9 cellular contexts compared by ENCODE assay signal in the genomic region with DNA sequence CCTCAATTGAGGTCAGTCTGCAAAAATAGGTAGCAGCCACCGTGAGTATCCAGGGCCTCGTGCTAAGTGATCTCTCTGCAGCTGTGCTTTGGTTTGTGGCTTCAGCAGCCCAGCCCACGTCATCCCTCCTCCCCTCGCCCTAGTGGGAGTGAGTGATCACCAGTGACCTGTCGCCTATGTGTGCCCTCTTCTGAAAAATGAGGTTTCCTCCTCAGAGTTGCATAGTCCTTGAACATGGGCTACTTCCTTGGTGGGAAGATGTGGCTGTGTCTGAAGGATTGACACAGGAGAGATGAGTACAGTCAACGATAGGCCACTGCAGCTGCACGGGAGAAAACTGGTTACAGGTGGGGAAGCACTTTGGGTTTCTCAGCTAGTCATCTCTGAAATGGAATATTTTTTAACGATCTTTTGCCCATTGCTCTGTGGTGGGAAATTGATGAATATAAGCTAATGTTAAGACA.
A peak's percentile ranks its signal among the peaks of the same experiment; 100 is the strongest.
DNase-seq lines count a peak whose midpoint lies in the region; ATAC-seq lines count a peak whose summit lies in the region.
"Had no signal": no experiment of that assay in that cellular context is flagged by ENCODE, and none has a peak within 500 bp of the region (broad histone marks: within the 10 kb centered on the region; RNA-seq: fewer than 3 reads in every experiment).

No MANE protein-coding gene starts in this region.

- H3K4ac ChIP-seq in mesenchymal stem cell (ENCODE audit: low read depth in 1 of 2, low read length in 2 of 2): no peak overlapping the region

- no peaks in the 10 kb centered on the region for H3K36me3 ChIP-seq in mesenchymal stem cell (ENCODE audit: control insufficient read depth in 1 of 2, insufficient read depth in 2 of 2, low read depth in 1 of 2, low read length in 2 of 2)

- no peaks in the 10 kb centered on the region for H3K79me1 ChIP-seq in mesenchymal stem cell (replicated peaks; ENCODE audit: low read length, poor library complexity, severe bottlenecking)

- peak; percentile 78 for DNase-seq in activated CD4-positive, alpha-beta T cell treated with anti-CD3 and anti-CD28 coated beads, Interleukin-2, amount 10 ng/mL, durations not matched to agents 7 days and 5 days
- peak; percentile 62 for DNase-seq in mesenchymal stem cell
- no peak for DNase-seq in NCI-H2081 treated with DMSO at 0.1 percent for 48 hours (lab: John Stamatoyannopoulos, UW)
- DNase-seq in midbrain (lab: John Stamatoyannopoulos, UW): no peak
- DNase-seq in left lobe of liver (ENCODE audit: low spot score): no peak
- no peak for DNase-seq in DMS153 treated with DMSO at 0.1 percent for 48 hours (lab: John Stamatoyannopoulos, UW; ENCODE audit: unreplicated experiment)

- H2AFZ ChIP-seq in mesenchymal stem cell (ENCODE audit: low read depth, low read length): no peak overlapping the region

- CTCF ChIA-PET in activated CD4-positive, alpha-beta T cell treated with anti-CD3 and anti-CD28 coated beads, Interleukin-2, amount 10 ng/mL, durations not matched to agents 7 days and 5 days (lab: Charles Lee): interaction anchor here (0.8 to 3.7 kb wide), 13 partner anchors 10 to 202 kb away, joined by 3 to 28 read pairs (median 5); a partner anchor contains a TSS

- H3K9me3 Mint-ChIP-seq in activated CD4-positive, alpha-beta T cell treated with anti-CD3 and anti-CD28 coated beads, Interleukin-2, amount 10 ng/mL, durations not matched to agents 7 days and 5 days: peaks cover 2% of the 10 kb centered on the region

- WGBS in mesenchymal stem cell: 87% methylated on average over 8 of the region's 8 CpGs

- H3K36me3 Mint-ChIP-seq in activated CD4-positive, alpha-beta T cell treated with anti-CD3 and anti-CD28 coated beads, Interleukin-2, amount 10 ng/mL, durations not matched to agents 7 days and 5 days (ENCODE audit: low read depth): peaks cover 61% of the 10 kb centered on the region

- peak overlapping the region; percentile 5 for H2AK5ac ChIP-seq in mesenchymal stem cell (ENCODE audit: low read length, severe bottlenecking)

- no peaks in the 10 kb centered on the region for H3K27me3 ChIP-seq in mesenchymal stem cell (ENCODE audit: control insufficient read depth in 1 of 2, insufficient read depth in 1 of 2, low read length in 2 of 2)
- H3K27me3 ChIP-seq: upper lobe of left lung had no signal

- H2BK12ac ChIP-seq in mesenchymal stem cell (ENCODE audit: low read length in 2 of 2): no peak overlapping the region

- no peak overlapping the region for H2BK15ac ChIP-seq in mesenchymal stem cell (ENCODE audit: low read depth, poor library complexity, severe bottlenecking)

- H3K27ac ChIP-seq in mesenchymal stem cell (ENCODE audit: low read length, poor library complexity, severe bottlenecking): no peak overlapping the region
- H3K27ac ChIP-seq: upper lobe of left lung had no signal

- no peak overlapping the region for H4K8ac ChIP-seq in mesenchymal stem cell (ENCODE audit: low read length)

- no peak overlapping the region for H3K4me2 ChIP-seq in mesenchymal stem cell (ENCODE audit: low read length, poor library complexity, severe bottlenecking)

- H3K18ac ChIP-seq in mesenchymal stem cell (ENCODE audit: low read depth in 1 of 2, low read length in 2 of 2): peak overlapping the region in 1 of 2 experiments; percentile 82

- peak overlapping the region; percentile 94 for H3K27ac Mint-ChIP-seq in activated CD4-positive, alpha-beta T cell treated with anti-CD3 and anti-CD28 coated beads, Interleukin-2, amount 10 ng/mL, durations not matched to agents 7 days and 5 days

- H2BK120ac ChIP-seq in mesenchymal stem cell (ENCODE audit: low read depth, low read length): no peak overlapping the region

- no peak overlapping the region for H4K91ac ChIP-seq in mesenchymal stem cell (ENCODE audit: low read length)

- H3K9ac ChIP-seq in mesenchymal stem cell (ENCODE audit: low read length): no peak overlapping the region

- H3K4me1 ChIP-seq in mesenchymal stem cell (ENCODE audit: control insufficient read depth, insufficient read depth, low read depth, low read length): peaks cover 13% of the 10 kb centered on the region

- no peak overlapping the region for H3K14ac ChIP-seq in mesenchymal stem cell (ENCODE audit: low read length in 2 of 2)

- no peak overlapping the region for H2BK5ac ChIP-seq in mesenchymal stem cell (ENCODE audit: low read depth, low read length, poor library complexity, severe bottlenecking)

- H3K4me3 Mint-ChIP-seq in activated CD4-positive, alpha-beta T cell treated with anti-CD3 and anti-CD28 coated beads, Interleukin-2, amount 10 ng/mL, durations not matched to agents 7 days and 5 days: peak overlapping the region; percentile 64

- H3K9me3 ChIP-seq in mesenchymal stem cell (ENCODE audit: control insufficient read depth, low read length): no peaks in the 10 kb centered on the region
- H3K9me3 ChIP-seq: upper lobe of left lung had no signal

- POLR2A ChIA-PET in activated CD4-positive, alpha-beta T cell treated with anti-CD3 and anti-CD28 coated beads, Interleukin-2, amount 10 ng/mL, durations not matched to agents 7 days and 5 days (lab: Charles Lee): interaction anchor here (1.0 kb wide), 1 partner anchor 15 kb away, joined by 4 read pairs; no protein-coding TSS in a partner anchor

- H3K27me3 Mint-ChIP-seq in activated CD4-positive, alpha-beta T cell treated with anti-CD3 and anti-CD28 coated beads, Interleukin-2, amount 10 ng/mL, durations not matched to agents 7 days and 5 days: no peaks in the 10 kb centered on the region

- H3K4me1 Mint-ChIP-seq in activated CD4-positive, alpha-beta T cell treated with anti-CD3 and anti-CD28 coated beads, Interleukin-2, amount 10 ng/mL, durations not matched to agents 7 days and 5 days: peaks cover 94% of the 10 kb centered on the region

- peak; percentile 50 for ATAC-seq in GM19043 (IDR thresholded peaks at IDR 0.05; ENCODE audit: low read depth, unreplicated experiment)
- ATAC-seq in HG03280 (IDR thresholded peaks at IDR 0.05; ENCODE audit: unreplicated experiment): peak; percentile 62
- no peak for ATAC-seq in left lobe of liver

- H3K4me3 ChIP-seq in mesenchymal stem cell (ENCODE audit: insufficient read depth in 1 of 2, low read depth in 1 of 2, low read length in 2 of 2): no peak overlapping the region
- H3K4me3 ChIP-seq: upper lobe of left lung had no signal

- H3K23ac ChIP-seq in mesenchymal stem cell (ENCODE audit: low read length in 2 of 2): no peak overlapping the region

Comparison
In these comparisons a context has a peak if more than half of its experiments do, and no peak if none do; other contexts are left out.
1. DNase-seq: peak in activated CD4-positive, alpha-beta T cell treated with anti-CD3 and anti-CD28 coated beads, Interleukin-2, amount 10 ng/mL, durations not matched to agents 7 days and 5 days (single experiment) and mesenchymal stem cell (single experiment); none in NCI-H2081 treated with DMSO at 0.1 percent for 48 hours (single experiment), midbrain (single experiment), left lobe of liver (single experiment) and DMS153 treated with DMSO at 0.1 percent for 48 hours (single experiment).